Comparison of ENCODE assay signal across 3 cellular contexts in genomic region chr13:103935117-103935516, GRCh38.
A peak's percentile ranks its signal among the peaks of the same experiment; 100 is the strongest.
TF ChIP-seq lines count a peak whose summit lies in the region.

No MANE protein-coding gene starts in this region.

TF ChIP-seq in SK-N-SH, 30 proteins besides CTCF, POLR2A, EP300 and RAD21 (continued from another document):
- TF ChIP-seq, protein P1, sequence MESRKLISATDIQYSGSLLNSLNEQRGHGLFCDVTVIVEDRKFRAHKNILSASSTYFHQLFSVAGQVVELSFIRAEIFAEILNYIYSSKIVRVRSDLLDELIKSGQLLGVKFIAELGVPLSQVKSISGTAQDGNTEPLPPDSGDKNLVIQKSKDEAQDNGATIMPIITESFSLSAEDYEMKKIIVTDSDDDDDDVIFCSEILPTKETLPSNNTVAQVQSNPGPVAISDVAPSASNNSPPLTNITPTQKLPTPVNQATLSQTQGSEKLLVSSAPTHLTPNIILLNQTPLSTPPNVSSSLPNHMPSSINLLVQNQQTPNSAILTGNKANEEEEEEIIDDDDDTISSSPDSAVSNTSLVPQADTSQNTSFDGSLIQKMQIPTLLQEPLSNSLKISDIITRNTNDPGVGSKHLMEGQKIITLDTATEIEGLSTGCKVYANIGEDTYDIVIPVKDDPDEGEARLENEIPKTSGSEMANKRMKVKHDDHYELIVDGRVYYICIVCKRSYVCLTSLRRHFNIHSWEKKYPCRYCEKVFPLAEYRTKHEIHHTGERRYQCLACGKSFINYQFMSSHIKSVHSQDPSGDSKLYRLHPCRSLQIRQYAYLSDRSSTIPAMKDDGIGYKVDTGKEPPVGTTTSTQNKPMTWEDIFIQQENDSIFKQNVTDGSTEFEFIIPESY (IDR thresholded peaks at IDR 0.05; ENCODE audit: borderline replicate concordance, low read depth): no peak
- TF ChIP-seq GABPA (IDR thresholded peaks at IDR 0.05; ENCODE audit: low read depth) (no peak), RFX5 (IDR thresholded peaks at IDR 0.05; ENCODE audit: low read length) (no peak), EZH2phosphoT487 (IDR thresholded peaks at IDR 0.05; ENCODE audit: borderline replicate concordance, low read depth) (no peak), NFIC (IDR thresholded peaks at IDR 0.05; ENCODE audit: borderline replicate concordance) (no peak), RCOR1 (IDR thresholded peaks at IDR 0.05; ENCODE audit: low read length) (no peak), FOXM1 (IDR thresholded peaks at IDR 0.05; ENCODE audit: low read depth) (no peak), SIN3A (IDR thresholded peaks at IDR 0.05; ENCODE audit: borderline replicate concordance, low read depth, low read length) (no peak)
- TF ChIP-seq, protein P2, sequence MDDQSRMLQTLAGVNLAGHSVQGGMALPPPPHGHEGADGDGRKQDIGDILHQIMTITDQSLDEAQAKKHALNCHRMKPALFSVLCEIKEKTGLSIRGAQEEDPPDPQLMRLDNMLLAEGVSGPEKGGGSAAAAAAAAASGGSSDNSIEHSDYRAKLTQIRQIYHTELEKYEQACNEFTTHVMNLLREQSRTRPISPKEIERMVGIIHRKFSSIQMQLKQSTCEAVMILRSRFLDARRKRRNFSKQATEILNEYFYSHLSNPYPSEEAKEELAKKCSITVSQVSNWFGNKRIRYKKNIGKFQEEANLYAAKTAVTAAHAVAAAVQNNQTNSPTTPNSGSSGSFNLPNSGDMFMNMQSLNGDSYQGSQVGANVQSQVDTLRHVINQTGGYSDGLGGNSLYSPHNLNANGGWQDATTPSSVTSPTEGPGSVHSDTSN (IDR thresholded peaks at IDR 0.05): no peak

TF ChIP-seq in HCT116, 20 proteins besides CTCF, POLR2A, EP300 and RAD21 (continued from another document):
- TF ChIP-seq, protein P3, sequence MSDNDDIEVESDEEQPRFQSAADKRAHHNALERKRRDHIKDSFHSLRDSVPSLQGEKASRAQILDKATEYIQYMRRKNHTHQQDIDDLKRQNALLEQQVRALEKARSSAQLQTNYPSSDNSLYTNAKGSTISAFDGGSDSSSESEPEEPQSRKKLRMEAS (IDR thresholded peaks at IDR 0.05): no peak
- no peak for TF ChIP-seq SRF (IDR thresholded peaks at IDR 0.05; ENCODE audit: low read depth)
- TF ChIP-seq EZH2phosphoT487 (IDR thresholded peaks at IDR 0.05; ENCODE audit: borderline replicate concordance): no peak
- TF ChIP-seq FOSL1 (IDR thresholded peaks at IDR 0.05; ENCODE audit: low read depth): no peak
- TF ChIP-seq SP1 (IDR thresholded peaks at IDR 0.05; ENCODE audit: low read depth): no peak
- TF ChIP-seq ELF1 (IDR thresholded peaks at IDR 0.05; ENCODE audit: borderline replicate concordance, low read depth): no peak
- TF ChIP-seq, protein P1 (IDR thresholded peaks at IDR 0.05; ENCODE audit: extremely low read depth, insufficient replicate concordance, low read length): no peak
- no peak for TF ChIP-seq POLR2AphosphoS5 (IDR thresholded peaks at IDR 0.05; ENCODE audit: low read depth, low read length)
- no peak for TF ChIP-seq REST (IDR thresholded peaks at IDR 0.05; ENCODE audit: low read depth)

TF ChIP-seq in WTC11, 78 proteins besides CTCF, POLR2A, EP300 and RAD21:
- TF ChIP-seq AFF4 (CRISPR knock-in tag; IDR thresholded peaks at IDR 0.05; ENCODE audit: borderline replicate concordance) (no peak), FOXJ3 (CRISPR knock-in tag; IDR thresholded peaks at IDR 0.05; ENCODE audit: borderline replicate concordance) (no peak), ZNF317 (CRISPR knock-in tag; IDR thresholded peaks at IDR 0.05; ENCODE audit: borderline replicate concordance, low read depth) (peak; percentile 89), TEAD1 (CRISPR knock-in tag; IDR thresholded peaks at IDR 0.05) (no peak)
